Comparison of ENCODE assay signal across 20 cellular contexts in genomic region chrX:43106009-43106408, GRCh38.
DNase-seq lines count a peak whose midpoint lies in the region; ATAC-seq lines count a peak whose summit lies in the region.
"Had no signal": no experiment of that assay in that cellular context is flagged by ENCODE, and none has a peak within 500 bp of the region (broad histone marks: within the 10 kb centered on the region; RNA-seq: fewer than 3 reads in every experiment).

No MANE protein-coding gene starts in this region.

- intact Hi-C loops in activated CD4-positive, alpha-beta T cell treated with anti-CD3 and anti-CD28 coated beads for 36 hours (cut with DNase I, micrococcal nuclease): no loop called here

- no peaks in the 10 kb centered on the region for H3K27me3 Mint-ChIP-seq in activated CD4-positive, alpha-beta T cell treated with anti-CD3 and anti-CD28 coated beads, Interleukin-2, amount 10 ng/mL, durations not matched to agents 7 days and 5 days
- H3K27me3 Mint-ChIP-seq in activated CD4-positive, alpha-beta T cell treated with anti-CD3 and anti-CD28 coated beads for 36 hours: no peaks in the 10 kb centered on the region
- H3K27me3 Mint-ChIP-seq in activated naive CD8-positive, alpha-beta T cell treated with anti-CD3 and anti-CD28 coated beads, Interleukin-2, amount 10 ng/mL, durations not matched to agents 7 days and 5 days: no peaks in the 10 kb centered on the region
- H3K27me3 Mint-ChIP-seq in activated naive CD8-positive, alpha-beta T cell treated with anti-CD3 and anti-CD28 coated beads, Interleukin-2, amount 50 U/mL, for 24 hours: no peaks in the 10 kb centered on the region
- no peaks in the 10 kb centered on the region for H3K27me3 Mint-ChIP-seq in activated CD8-positive, alpha-beta T cell treated with anti-CD3 and anti-CD28 coated beads, Interleukin-2, amount 10 ng/mL, durations not matched to agents 7 days and 5 days (ENCODE audit: low read depth)
- H3K27me3 Mint-ChIP-seq: B cell had no signal

- no peak for ATAC-seq in activated CD4-positive, alpha-beta T cell treated with anti-CD3 and anti-CD28 coated beads for 36 hours
- ATAC-seq in activated naive CD8-positive, alpha-beta T cell treated with anti-CD3 and anti-CD28 coated beads, Interleukin-2, amount 10 ng/mL, durations not matched to agents 7 days and 5 days (ENCODE audit: low read depth): no peak
- ATAC-seq in activated naive CD8-positive, alpha-beta T cell treated with anti-CD3 and anti-CD28 coated beads, Interleukin-2, amount 50 U/mL, for 24 hours: no peak
- no peak for ATAC-seq in activated CD8-positive, alpha-beta T cell treated with anti-CD3 and anti-CD28 coated beads, Interleukin-2, amount 10 ng/mL, durations not matched to agents 7 days and 5 days
- ATAC-seq: HCT116 had no signal

- peaks cover 4% of the 10 kb centered on the region for H3K9me3 Mint-ChIP-seq in activated CD4-positive, alpha-beta T cell treated with anti-CD3 and anti-CD28 coated beads, Interleukin-2, amount 10 ng/mL, durations not matched to agents 7 days and 5 days
- H3K9me3 Mint-ChIP-seq in activated CD4-positive, alpha-beta T cell treated with anti-CD3 and anti-CD28 coated beads for 36 hours (ENCODE audit: low read depth): no peaks in the 10 kb centered on the region
- H3K9me3 Mint-ChIP-seq in activated naive CD8-positive, alpha-beta T cell treated with anti-CD3 and anti-CD28 coated beads, Interleukin-2, amount 10 ng/mL, durations not matched to agents 7 days and 5 days: no peaks in the 10 kb centered on the region
- H3K9me3 Mint-ChIP-seq in activated naive CD8-positive, alpha-beta T cell treated with anti-CD3 and anti-CD28 coated beads, Interleukin-2, amount 50 U/mL, for 24 hours: no peaks in the 10 kb centered on the region
- peaks cover 4% of the 10 kb centered on the region for H3K9me3 Mint-ChIP-seq in activated CD8-positive, alpha-beta T cell treated with anti-CD3 and anti-CD28 coated beads, Interleukin-2, amount 10 ng/mL, durations not matched to agents 7 days and 5 days (ENCODE audit: insufficient read depth)

- DNase-seq in activated CD4-positive, alpha-beta T cell treated with anti-CD3 and anti-CD28 coated beads, Interleukin-2, amount 10 ng/mL, durations not matched to agents 7 days and 5 days: no peak
- no peak for DNase-seq in activated CD4-positive, alpha-beta T cell treated with anti-CD3 and anti-CD28 coated beads for 36 hours
- no peak for DNase-seq in activated naive CD8-positive, alpha-beta T cell treated with anti-CD3 and anti-CD28 coated beads, Interleukin-2, amount 10 ng/mL, durations not matched to agents 7 days and 5 days
- no peak for DNase-seq in activated naive CD8-positive, alpha-beta T cell treated with anti-CD3 and anti-CD28 coated beads, Interleukin-2, amount 50 U/mL, for 24 hours
- no peak for DNase-seq in activated CD8-positive, alpha-beta T cell treated with anti-CD3 and anti-CD28 coated beads, Interleukin-2, amount 10 ng/mL, durations not matched to agents 7 days and 5 days
- DNase-seq in NCI-H2029 treated with DMSO at 0.1 percent for 48 hours (lab: John Stamatoyannopoulos, UW): no peak
- DNase-seq in SK-N-DZ (ENCODE audit: low spot score): no peak
- DNase-seq: Calu3, GF-D8, IMR-90, Karpas-422, MG63, NCI-H1048, NCI-H1436, NCI-H1930, NCI-H345, NCI-H524 treated with DMSO at 0.1 percent for 48 hours, PC-9 had no signal

- H3K4me1 Mint-ChIP-seq in activated CD4-positive, alpha-beta T cell treated with anti-CD3 and anti-CD28 coated beads, Interleukin-2, amount 10 ng/mL, durations not matched to agents 7 days and 5 days: peaks cover 9% of the 10 kb centered on the region
- H3K4me1 Mint-ChIP-seq in activated CD4-positive, alpha-beta T cell treated with anti-CD3 and anti-CD28 coated beads for 36 hours: peaks cover 10% of the 10 kb centered on the region
- peaks cover 4% of the 10 kb centered on the region for H3K4me1 Mint-ChIP-seq in activated naive CD8-positive, alpha-beta T cell treated with anti-CD3 and anti-CD28 coated beads, Interleukin-2, amount 10 ng/mL, durations not matched to agents 7 days and 5 days
- H3K4me1 Mint-ChIP-seq in activated naive CD8-positive, alpha-beta T cell treated with anti-CD3 and anti-CD28 coated beads, Interleukin-2, amount 50 U/mL, for 24 hours: peaks cover 7% of the 10 kb centered on the region
- peaks cover 8% of the 10 kb centered on the region for H3K4me1 Mint-ChIP-seq in activated CD8-positive, alpha-beta T cell treated with anti-CD3 and anti-CD28 coated beads, Interleukin-2, amount 10 ng/mL, durations not matched to agents 7 days and 5 days (ENCODE audit: low read depth)
- H3K4me1 Mint-ChIP-seq: B cell had no signal

- CTCF ChIA-PET in activated CD4-positive, alpha-beta T cell treated with anti-CD3 and anti-CD28 coated beads, Interleukin-2, amount 10 ng/mL, durations not matched to agents 7 days and 5 days (lab: Charles Lee): no interaction called here
- CTCF ChIA-PET in activated CD4-positive, alpha-beta T cell treated with anti-CD3 and anti-CD28 coated beads for 36 hours (lab: Charles Lee): no interaction called here
- CTCF ChIA-PET in activated CD8-positive, alpha-beta T cell treated with anti-CD3 and anti-CD28 coated beads, Interleukin-2, amount 10 ng/mL, durations not matched to agents 7 days and 5 days (lab: Charles Lee): no interaction called here

- POLR2A ChIA-PET in activated CD4-positive, alpha-beta T cell treated with anti-CD3 and anti-CD28 coated beads, Interleukin-2, amount 10 ng/mL, durations not matched to agents 7 days and 5 days (lab: Charles Lee): no interaction called here
- POLR2A ChIA-PET in activated CD4-positive, alpha-beta T cell treated with anti-CD3 and anti-CD28 coated beads for 36 hours (lab: Charles Lee): no interaction called here
- POLR2A ChIA-PET in activated naive CD8-positive, alpha-beta T cell treated with anti-CD3 and anti-CD28 coated beads, Interleukin-2, amount 10 ng/mL, durations not matched to agents 7 days and 5 days (lab: Charles Lee): no interaction called here
- POLR2A ChIA-PET in activated CD8-positive, alpha-beta T cell treated with anti-CD3 and anti-CD28 coated beads, Interleukin-2, amount 10 ng/mL, durations not matched to agents 7 days and 5 days (lab: Charles Lee): no interaction called here

- H3K36me3 Mint-ChIP-seq in activated CD4-positive, alpha-beta T cell treated with anti-CD3 and anti-CD28 coated beads, Interleukin-2, amount 10 ng/mL, durations not matched to agents 7 days and 5 days (ENCODE audit: low read depth): no peaks in the 10 kb centered on the region
- no peaks in the 10 kb centered on the region for H3K36me3 Mint-ChIP-seq in activated CD4-positive, alpha-beta T cell treated with anti-CD3 and anti-CD28 coated beads for 36 hours (ENCODE audit: low read depth)
- no peaks in the 10 kb centered on the region for H3K36me3 Mint-ChIP-seq in activated naive CD8-positive, alpha-beta T cell treated with anti-CD3 and anti-CD28 coated beads, Interleukin-2, amount 10 ng/mL, durations not matched to agents 7 days and 5 days
- no peaks in the 10 kb centered on the region for H3K36me3 Mint-ChIP-seq in activated naive CD8-positive, alpha-beta T cell treated with anti-CD3 and anti-CD28 coated beads, Interleukin-2, amount 50 U/mL, for 24 hours (ENCODE audit: low read depth)
- H3K36me3 Mint-ChIP-seq in activated CD8-positive, alpha-beta T cell treated with anti-CD3 and anti-CD28 coated beads, Interleukin-2, amount 10 ng/mL, durations not matched to agents 7 days and 5 days (ENCODE audit: low read depth): peaks cover 2% of the 10 kb centered on the region

- peak overlapping the region; percentile 28 for H3K4me3 Mint-ChIP-seq in activated CD4-positive, alpha-beta T cell treated with anti-CD3 and anti-CD28 coated beads, Interleukin-2, amount 10 ng/mL, durations not matched to agents 7 days and 5 days
- H3K4me3 Mint-ChIP-seq in activated CD4-positive, alpha-beta T cell treated with anti-CD3 and anti-CD28 coated beads for 36 hours: no peak overlapping the region
- H3K4me3 Mint-ChIP-seq in activated naive CD8-positive, alpha-beta T cell treated with anti-CD3 and anti-CD28 coated beads, Interleukin-2, amount 10 ng/mL, durations not matched to agents 7 days and 5 days: peak overlapping the region; percentile 60
- H3K4me3 Mint-ChIP-seq in activated naive CD8-positive, alpha-beta T cell treated with anti-CD3 and anti-CD28 coated beads, Interleukin-2, amount 50 U/mL, for 24 hours: no peak overlapping the region
- H3K4me3 Mint-ChIP-seq in activated CD8-positive, alpha-beta T cell treated with anti-CD3 and anti-CD28 coated beads, Interleukin-2, amount 10 ng/mL, durations not matched to agents 7 days and 5 days: no peak overlapping the region
- H3K4me3 Mint-ChIP-seq: B cell had no signal

- no peak overlapping the region for H3K27ac Mint-ChIP-seq in activated CD4-positive, alpha-beta T cell treated with anti-CD3 and anti-CD28 coated beads, Interleukin-2, amount 10 ng/mL, durations not matched to agents 7 days and 5 days
- H3K27ac Mint-ChIP-seq in activated CD4-positive, alpha-beta T cell treated with anti-CD3 and anti-CD28 coated beads for 36 hours: no peak overlapping the region
- peak overlapping the region; percentile 70 for H3K27ac Mint-ChIP-seq in activated naive CD8-positive, alpha-beta T cell treated with anti-CD3 and anti-CD28 coated beads, Interleukin-2, amount 10 ng/mL, durations not matched to agents 7 days and 5 days
- no peak overlapping the region for H3K27ac Mint-ChIP-seq in activated naive CD8-positive, alpha-beta T cell treated with anti-CD3 and anti-CD28 coated beads, Interleukin-2, amount 50 U/mL, for 24 hours
- H3K27ac Mint-ChIP-seq in activated CD8-positive, alpha-beta T cell treated with anti-CD3 and anti-CD28 coated beads, Interleukin-2, amount 10 ng/mL, durations not matched to agents 7 days and 5 days: peak overlapping the region; percentile 61
- H3K27ac Mint-ChIP-seq: B cell had no signal

Comparison
In these comparisons a context has a peak if more than half of its experiments do, and no peak if none do; other contexts are left out.
1. H3K27ac Mint-ChIP-seq: peak in activated naive CD8-positive, alpha-beta T cell treated with anti-CD3 and anti-CD28 coated beads, Interleukin-2, amount 10 ng/mL, durations not matched to agents 7 days and 5 days (single experiment) and activated CD8-positive, alpha-beta T cell treated with anti-CD3 and anti-CD28 coated beads, Interleukin-2, amount 10 ng/mL, durations not matched to agents 7 days and 5 days (single experiment); none in activated CD4-positive, alpha-beta T cell treated with anti-CD3 and anti-CD28 coated beads, Interleukin-2, amount 10 ng/mL, durations not matched to agents 7 days and 5 days (single experiment), activated CD4-positive, alpha-beta T cell treated with anti-CD3 and anti-CD28 coated beads for 36 hours (single experiment) and activated naive CD8-positive, alpha-beta T cell treated with anti-CD3 and anti-CD28 coated beads, Interleukin-2, amount 50 U/mL, for 24 hours (single experiment).
2. H3K4me3 Mint-ChIP-seq: peak in activated CD4-positive, alpha-beta T cell treated with anti-CD3 and anti-CD28 coated beads, Interleukin-2, amount 10 ng/mL, durations not matched to agents 7 days and 5 days (single experiment) and activated naive CD8-positive, alpha-beta T cell treated with anti-CD3 and anti-CD28 coated beads, Interleukin-2, amount 10 ng/mL, durations not matched to agents 7 days and 5 days (single experiment); none in activated CD4-positive, alpha-beta T cell treated with anti-CD3 and anti-CD28 coated beads for 36 hours (single experiment), activated naive CD8-positive, alpha-beta T cell treated with anti-CD3 and anti-CD28 coated beads, Interleukin-2, amount 50 U/mL, for 24 hours (single experiment) and activated CD8-positive, alpha-beta T cell treated with anti-CD3 and anti-CD28 coated beads, Interleukin-2, amount 10 ng/mL, durations not matched to agents 7 days and 5 days (single experiment).